Comparison of ENCODE assay signal across 8 cellular contexts in the genomic region with DNA sequence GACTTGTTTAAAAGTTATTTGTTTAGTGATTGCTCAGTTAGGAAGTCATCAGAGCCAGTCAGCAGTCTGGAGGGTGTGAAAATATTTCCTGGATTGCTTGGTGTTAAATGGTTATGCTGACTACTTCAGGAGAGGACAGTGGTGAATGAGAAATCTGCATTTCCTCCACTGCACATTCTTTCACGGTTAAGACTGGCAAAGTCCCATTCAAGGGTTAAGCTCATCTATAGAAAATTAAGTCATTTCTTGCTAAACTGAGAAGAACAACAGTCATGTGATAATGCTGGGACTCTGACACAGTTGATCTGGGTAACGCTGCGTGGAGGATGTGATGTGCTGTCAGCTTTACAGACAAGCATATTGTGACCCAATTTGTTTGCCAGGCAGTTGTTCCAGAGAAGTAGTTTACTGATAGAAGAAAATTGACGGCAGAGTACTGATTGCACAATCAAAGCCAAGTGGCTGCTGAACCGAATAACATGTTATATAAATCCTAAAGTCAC.
DNase-seq lines count a peak whose midpoint lies in the region; ATAC-seq and TF ChIP-seq lines count a peak whose summit lies in the region.

No MANE protein-coding gene starts in this region.

- peak; percentile 88 for ATAC-seq in right cardiac atrium
- ATAC-seq in HG03354 (IDR thresholded peaks at IDR 0.05; ENCODE audit: poor library complexity, severe bottlenecking, unreplicated experiment), result no peak

- H3K27me3 ChIP-seq in brain microvascular endothelial cell (replicated peaks) (no peaks in the 10 kb centered on the region), right cardiac atrium (ENCODE audit: control insufficient read depth, insufficient read depth) (no peaks in the 10 kb centered on the region), spleen (replicated peaks in 1 of 7) (no peaks in the 10 kb centered on the region), BE2C (no peaks in the 10 kb centered on the region)

- H3K4me3 ChIP-seq in brain microvascular endothelial cell (ENCODE audit: low read depth, low read length), result no peak overlapping the region
- no peak overlapping the region for H3K4me3 ChIP-seq in right cardiac atrium (ENCODE audit: low read length)
- H3K4me3 ChIP-seq in spleen, result no peak overlapping the region
- no peak overlapping the region for H3K4me3 ChIP-seq in BE2C (ENCODE audit: low read depth, low read length)

- TF ChIP-seq POLR2A in spleen (IDR thresholded peaks at IDR 0.05), result no peak

- H3K4me1 ChIP-seq in right cardiac atrium (ENCODE audit: control insufficient read depth, insufficient read depth, low read length) (peaks cover 5% of the 10 kb centered on the region), spleen (peaks cover 0 to 9% (median 6%) of the 10 kb centered on the region in 6 donors), BE2C (no peaks in the 10 kb centered on the region)

- in situ Hi-C loops in brain microvascular endothelial cell (cut with HindIII; ENCODE audit: low pct_ligation_motif_present, low sequenced_read_pairs), result no loop called here

- no peak for TF ChIP-seq CTCF in brain microvascular endothelial cell (IDR thresholded peaks at IDR 0.05; ENCODE audit: low read depth, low read length, missing control alignments)
- TF ChIP-seq CTCF in spleen (IDR thresholded peaks at IDR 0.05 in 8 of 11, conservative IDR thresholded peaks at IDR 0.05 in 3 of 11), result no peak
- TF ChIP-seq CTCF in BE2C (IDR thresholded peaks at IDR 0.05; ENCODE audit: low read depth, low read length), result no peak

- WGBS in right cardiac atrium, result 6% methylated on average over 5 of the region's 5 CpGs
- 51 to 62% (median 57%) methylated on average over 5 of the region's 5 CpGs for WGBS in spleen, 5 donors

- DNase-seq in LHCN-M2 (ENCODE audit: low read depth), result peak; percentile 76
- peak; percentile 45 for DNase-seq in brain microvascular endothelial cell
- DNase-seq in right cardiac atrium, result peak; percentile 47 to 79 (median 51)
- DNase-seq in spleen, result no peak
- no peak for DNase-seq in BE2C
- no peak for DNase-seq in GOT3 (lab: John Stamatoyannopoulos, UW)
- DNase-seq in pons (ENCODE audit: low spot score), result no peak

- intact Hi-C loops in right cardiac atrium (cut with DNase I) (loop anchor here in 1 of 4 donors (5.0 kb wide), 1 partner anchor 34 kb away; no protein-coding TSS in a partner anchor), spleen (cut with DNase I; ENCODE audit: low total_unique reads) (no loop called here)

- no peaks in the 10 kb centered on the region for H3K36me3 ChIP-seq in brain microvascular endothelial cell (replicated peaks)
- no peaks in the 10 kb centered on the region for H3K36me3 ChIP-seq in spleen
- no peaks in the 10 kb centered on the region for H3K36me3 ChIP-seq in BE2C

- peak overlapping the region; percentile 1 for H3K27ac ChIP-seq in brain microvascular endothelial cell
- peak overlapping the region; percentile 12 for H3K27ac ChIP-seq in right cardiac atrium (ENCODE audit: low read length)
- peak overlapping the region in 7 of 8 donors; percentile 44 to 77 (median 58) for H3K27ac ChIP-seq in spleen

- H3K9me3 ChIP-seq in right cardiac atrium (ENCODE audit: control insufficient read depth, low read length), result no peaks in the 10 kb centered on the region
- H3K9me3 ChIP-seq in spleen, result no peaks in the 10 kb centered on the region
- no peaks in the 10 kb centered on the region for H3K9me3 ChIP-seq in BE2C

Comparison
In these comparisons a context has a peak if more than half of its experiments do, and no peak if none do; other contexts are left out.
1. DNase-seq: peak in LHCN-M2 (single experiment), brain microvascular endothelial cell (single experiment) and right cardiac atrium (3 of 3); none in spleen (single experiment), BE2C (single experiment), GOT3 (single experiment) and pons (single experiment).
2. H3K27ac ChIP-seq: peak in every context shown above with its lines; median percentile 58 in spleen; 12 in right cardiac atrium; 1 in brain microvascular endothelial cell.